In genomic region chr7:150339369-150339768, GRCh38 we compare ENCODE assay signal across 14 cellular contexts. TPM values are rescaled to one million over a fixed set of nuclear protein-coding genes. Genes with fewer than 3 reads are reported as not detected.
DNase-seq lines count a peak whose midpoint lies in the region; ATAC-seq and TF ChIP-seq lines count a peak whose summit lies in the region.
"Had no signal": no experiment of that assay in that cellular context is flagged by ENCODE, and none has a peak within 500 bp of the region (broad histone marks: within the 10 kb centered on the region; RNA-seq: fewer than 3 reads in every experiment).

No MANE protein-coding gene starts in this region.

- H3K4me1 ChIP-seq in PC-3 (ENCODE audit: insufficient read depth, low read length) (no peaks in the 10 kb centered on the region), iPS-15b (ENCODE audit: control insufficient read depth, insufficient read depth, low read length) (peaks cover 40% of the 10 kb centered on the region), parathyroid adenoma (peaks cover 18% of the 10 kb centered on the region)
- H3K4me1 ChIP-seq: SJSA1 had no signal

- intact Hi-C loops in Calu3 (cut with micrococcal nuclease; ENCODE audit: unreplicated experiment) = no loop called here
- intact Hi-C loops in PC-3 (cut with micrococcal nuclease) = no loop called here

- H3K27me3 ChIP-seq in PC-3 (ENCODE audit: low read length) (no peaks in the 10 kb centered on the region), iPS-15b (ENCODE audit: control insufficient read depth, insufficient read depth, low read length) (peaks cover 28% of the 10 kb centered on the region), parathyroid adenoma (ENCODE audit: control insufficient read depth, insufficient read depth, low read length) (no peaks in the 10 kb centered on the region)
- H3K27me3 ChIP-seq: SJSA1 had no signal

- no TSS peak for BruUV-seq in Calu3 (replicated peaks; lab: Mats Ljungman, UMichigan)
- BruUV-seq in PC-3 (replicated peaks; lab: Mats Ljungman, UMichigan) = no TSS peak

- H3K4me3 ChIP-seq in PC-3 (ENCODE audit: low read length) = no peak overlapping the region
- H3K4me3 ChIP-seq in iPS-15b (ENCODE audit: low read depth, low read length) = peak overlapping the region; percentile 78
- peak overlapping the region; percentile 77 for H3K4me3 ChIP-seq in parathyroid adenoma (ENCODE audit: low read depth, low read length)
- H3K4me3 ChIP-seq: lung, SJSA1 had no signal

- CTCF ChIA-PET in Calu3 (lab: Charles Lee) (interaction anchor here (1.1 kb wide), 1 partner anchor 16 kb away, joined by 3 read pairs; the partner anchor contains the start of gene ACTR3C), PC-3 (lab: Charles Lee) (no interaction called here)

- H3K27me3 Mint-ChIP-seq in Calu3 (ENCODE audit: unreplicated experiment) = no peaks in the 10 kb centered on the region
- peaks cover 20 to 28% of the 10 kb centered on the region in 2 donors for H3K27me3 Mint-ChIP-seq in natural killer cell treated with Interleukin-12 subunit alpha and Interleukin-12 subunit beta and Interleukin-15 and Interleukin-18, amount 100 ng/mL, for 72 hours

- peaks cover 23% of the 10 kb centered on the region for H3K36me3 Mint-ChIP-seq in Calu3 (ENCODE audit: insufficient read depth, unreplicated experiment)
- H3K36me3 Mint-ChIP-seq in natural killer cell treated with Interleukin-12 subunit alpha and Interleukin-12 subunit beta and Interleukin-15 and Interleukin-18, amount 100 ng/mL, for 72 hours = no peaks in the 10 kb centered on the region

- H3K36me3 ChIP-seq in PC-3 (ENCODE audit: low read depth, low read length) (no peaks in the 10 kb centered on the region), iPS-15b (ENCODE audit: control insufficient read depth, insufficient read depth, low read length) (peaks cover 30% of the 10 kb centered on the region), parathyroid adenoma (ENCODE audit: control insufficient read depth, insufficient read depth, low read length) (no peaks in the 10 kb centered on the region)
- H3K36me3 ChIP-seq: SJSA1 had no signal

- no peaks in the 10 kb centered on the region for H3K9me3 ChIP-seq in PC-3 (ENCODE audit: low read length)
- no peaks in the 10 kb centered on the region for H3K9me3 ChIP-seq in iPS-15b (ENCODE audit: control insufficient read depth, insufficient read depth, low read length)
- no peaks in the 10 kb centered on the region for H3K9me3 ChIP-seq in parathyroid adenoma (ENCODE audit: control insufficient read depth, low read length)
- H3K9me3 ChIP-seq: SJSA1 had no signal

- TF ChIP-seq CTCF in Calu3 (IDR thresholded peaks at IDR 0.05; ENCODE audit: unreplicated experiment) = no peak
- TF ChIP-seq CTCF in PC-3 (conservative IDR thresholded peaks at IDR 0.05; ENCODE audit: low read depth, low read length) = no peak
- TF ChIP-seq CTCF in parathyroid adenoma (IDR thresholded peaks at IDR 0.05) = no peak

- peak overlapping the region; percentile 76 for H3K4me3 Mint-ChIP-seq in Calu3 (ENCODE audit: low read depth, unreplicated experiment)
- no peak overlapping the region for H3K4me3 Mint-ChIP-seq in natural killer cell treated with Interleukin-12 subunit alpha and Interleukin-12 subunit beta and Interleukin-15 and Interleukin-18, amount 100 ng/mL, for 72 hours
- H3K4me3 Mint-ChIP-seq: activated T-helper 1 cell treated with anti-CD3 and anti-CD28 coated beads, Interleukin-12 subunit alpha, Interleukin-12 subunit beta, Interleukin-2, Interleukin-4 antibody, amounts not matched to agents 30 ng/mL and 10 ng/mL and 1 ng/mL, durations not matched to agents 14 hours and 24 hours and 36 hours had no signal

- no peaks in the 10 kb centered on the region for H3K9me2 ChIP-seq in PC-3 (replicated peaks; ENCODE audit: low read length)

- H3K9me3 Mint-ChIP-seq in Calu3 (ENCODE audit: low read depth, unreplicated experiment) = no peaks in the 10 kb centered on the region
- H3K9me3 Mint-ChIP-seq in natural killer cell treated with Interleukin-12 subunit alpha and Interleukin-12 subunit beta and Interleukin-15 and Interleukin-18, amount 100 ng/mL, for 72 hours = no peaks in the 10 kb centered on the region

- POLR2A ChIA-PET in PC-3 (lab: Charles Lee; ENCODE audit: unreplicated experiment) = no interaction called here

- no peak overlapping the region for H3K4me2 ChIP-seq in PC-3 (ENCODE audit: low read length)
- peak overlapping the region; percentile 80 for H3K4me2 ChIP-seq in parathyroid adenoma (ENCODE audit: low read length)

- DNase-seq in Calu3 (no peak), PC-3 (no peak), NCI-H128 (lab: John Stamatoyannopoulos, UW; ENCODE audit: unreplicated experiment) (no peak), inferior parietal cortex (ENCODE audit: extremely low spot score) (no peak)
- DNase-seq in natural killer cell treated with Interleukin-12 subunit alpha and Interleukin-12 subunit beta and Interleukin-15 and Interleukin-18, amount 100 ng/mL, for 72 hours (ENCODE audit: low spot score) = no peak
- DNase-seq: NCI-H524, WERI-Rb-1 had no signal

- H3F3A ChIP-seq in PC-3 (ENCODE audit: low read length, unreplicated experiment) = no peaks in the 10 kb centered on the region

- ATAC-seq in PC-3 (0 out of 2 replicates have a peak, but pooled peaks have one; percentile 24), HG02642 (IDR thresholded peaks at IDR 0.05; ENCODE audit: poor library complexity, unreplicated experiment) (no peak)
- no peak for ATAC-seq in natural killer cell treated with Interleukin-12 subunit alpha and Interleukin-12 subunit beta and Interleukin-15 and Interleukin-18, amount 100 ng/mL, for 72 hours

- H3K9ac ChIP-seq in PC-3 (ENCODE audit: low read length) (no peak overlapping the region), iPS-15b (ENCODE audit: low read depth, low read length) (no peak overlapping the region), parathyroid adenoma (no peak overlapping the region)

- peaks cover 18% of the 10 kb centered on the region for H3K4me1 Mint-ChIP-seq in Calu3 (ENCODE audit: low read depth, unreplicated experiment)
- H3K4me1 Mint-ChIP-seq in natural killer cell treated with Interleukin-12 subunit alpha and Interleukin-12 subunit beta and Interleukin-15 and Interleukin-18, amount 100 ng/mL, for 72 hours (ENCODE audit: low read depth in 2 of 2) = peaks cover 0 to 8% of the 10 kb centered on the region in 2 donors

- no peaks in the 10 kb centered on the region for H4K20me1 ChIP-seq in PC-3 (ENCODE audit: low read length)

- no peaks in the 10 kb centered on the region for H3K79me2 ChIP-seq in PC-3 (ENCODE audit: low read length)
- H3K79me2 ChIP-seq in parathyroid adenoma = no peaks in the 10 kb centered on the region

- H3K27ac Mint-ChIP-seq in Calu3 (ENCODE audit: unreplicated experiment) = peak overlapping the region; percentile 75
- H3K27ac Mint-ChIP-seq in natural killer cell treated with Interleukin-12 subunit alpha and Interleukin-12 subunit beta and Interleukin-15 and Interleukin-18, amount 100 ng/mL, for 72 hours = no peak overlapping the region
- H3K27ac Mint-ChIP-seq: activated T-helper 1 cell treated with anti-CD3 and anti-CD28 coated beads, Interleukin-12 subunit alpha, Interleukin-12 subunit beta, Interleukin-2, Interleukin-4 antibody, amounts not matched to agents 30 ng/mL and 10 ng/mL and 1 ng/mL, durations not matched to agents 14 hours and 24 hours and 36 hours had no signal

- H3K27ac ChIP-seq in PC-3 (ENCODE audit: low read length) (no peak overlapping the region), parathyroid adenoma (peak overlapping the region; percentile 78)
- H3K27ac ChIP-seq: SJSA1, WERI-Rb-1 had no signal

- H2AFZ ChIP-seq in PC-3 (ENCODE audit: low read length) (no peak overlapping the region), parathyroid adenoma (no peak overlapping the region)

RNA-seq across cellular contexts. Expression of gene RARRES2, which starts 2.1 kb away (rescaled TPM):
- 9.1 and 13.0 TPM in 2 replicates for total RNA-seq in Calu3 (2022)
- 1.6 TPM in 1 of 2 replicates, not detected in the other for total RNA-seq in PC-3 (2014; rRNA removed)
- not detected for total RNA-seq in natural killer cell treated with Interleukin-12 subunit alpha and Interleukin-12 subunit beta and Interleukin-15 and Interleukin-18, amount 100 ng/mL, for 72 hours
- total RNA-seq: activated T-helper 1 cell treated with anti-CD3 and anti-CD28 coated beads, Interleukin-12 subunit alpha, Interleukin-12 subunit beta, Interleukin-2, Interleukin-4 antibody, amounts not matched to agents 30 ng/mL and 10 ng/mL and 1 ng/mL, durations not matched to agents 14 hours and 24 hours and 36 hours; MCF 10A; SJSA1 had no signal

RNA-seq across cellular contexts. Expression of gene ACTR3C, which starts 16.0 kb away (rescaled TPM):
- total RNA-seq in Calu3 (2022) (22.8 and 26.0 TPM in 2 replicates), PC-3 (2014; rRNA removed) (7.8 and 10.8 TPM in 2 replicates)
- 10 to 100 TPM in 1 of 2 donors, 1 to 10 TPM in 1; 2.9 to 12.6 TPM for total RNA-seq in natural killer cell treated with Interleukin-12 subunit alpha and Interleukin-12 subunit beta and Interleukin-15 and Interleukin-18, amount 100 ng/mL, for 72 hours
- total RNA-seq: SJSA1 had no signal

RNA-seq across cellular contexts. Expression of gene LRRC61, which starts 16.2 kb away (rescaled TPM):
- total RNA-seq in Calu3 (2022) = 14.6 and 22.5 TPM in 2 replicates
- total RNA-seq in PC-3 (2014; rRNA removed) = 15.1 and 16.4 TPM in 2 replicates
- 10 to 100 TPM; 16.1 to 27.1 TPM for total RNA-seq in natural killer cell treated with Interleukin-12 subunit alpha and Interleukin-12 subunit beta and Interleukin-15 and Interleukin-18, amount 100 ng/mL, for 72 hours
- total RNA-seq: SJSA1 had no signal

RNA-seq across cellular contexts. Expression of gene REPIN1, which starts 29.3 kb away (rescaled TPM):
- total RNA-seq in Calu3 (2022) (185 and 189 TPM in 2 replicates), PC-3 (2014; rRNA removed) (124 and 153 TPM in 2 replicates)
- 10 to 100 TPM; 53.9 to 84.2 TPM for total RNA-seq in natural killer cell treated with Interleukin-12 subunit alpha and Interleukin-12 subunit beta and Interleukin-15 and Interleukin-18, amount 100 ng/mL, for 72 hours

RNA-seq across cellular contexts. Expression of gene ZNF775, which starts 39.8 kb away (rescaled TPM):
- total RNA-seq in Calu3 (2022) (5.3 and 5.8 TPM in 2 replicates), PC-3 (2014; rRNA removed) (3.7 and 4.7 TPM in 2 replicates)
- total RNA-seq in natural killer cell treated with Interleukin-12 subunit alpha and Interleukin-12 subunit beta and Interleukin-15 and Interleukin-18, amount 100 ng/mL, for 72 hours = 1 to 10 TPM; 4.0 to 5.1 TPM
